ENCODE assay signal across 1 cellular context in the genomic region with DNA sequence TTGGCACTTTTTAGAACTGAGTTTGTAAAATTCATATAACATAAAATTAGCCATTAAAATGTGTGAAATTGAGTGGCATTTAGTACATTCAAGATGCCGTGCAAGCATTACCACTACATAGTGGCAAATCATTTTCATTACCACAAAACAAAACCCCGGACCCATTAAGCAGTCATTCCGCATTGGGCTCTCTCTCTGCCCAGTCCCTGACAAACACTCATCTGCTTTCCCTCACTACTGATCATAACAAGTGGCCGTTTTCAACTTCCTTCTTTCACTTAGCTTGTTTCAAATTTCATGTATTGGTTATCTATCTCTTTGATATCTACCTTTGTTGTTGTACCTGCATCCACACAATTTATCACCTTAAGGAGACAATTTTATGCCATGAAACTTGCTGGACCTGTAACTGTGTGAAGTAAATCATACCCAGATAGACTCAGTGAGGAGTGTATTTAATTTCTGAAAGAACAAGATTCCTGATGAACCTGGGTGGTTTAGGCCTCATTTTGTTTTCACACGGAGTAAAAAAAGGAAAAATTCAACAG.
TF ChIP-seq lines count a peak whose summit lies in the region.

No MANE protein-coding gene starts in this region.

TF ChIP-seq in SK-N-SH, 30 proteins besides CTCF, POLR2A, EP300 and RAD21 (continued from another document):
- TF ChIP-seq TCF12 (IDR thresholded peaks at IDR 0.05) (no peak), SMC3 (IDR thresholded peaks at IDR 0.05; ENCODE audit: low read depth, low read length) (no peak), SIN3A (IDR thresholded peaks at IDR 0.05; ENCODE audit: borderline replicate concordance, low read depth, low read length) (no peak), RFX5 (IDR thresholded peaks at IDR 0.05; ENCODE audit: low read length) (no peak), NFIC (IDR thresholded peaks at IDR 0.05; ENCODE audit: borderline replicate concordance) (no peak), IRF3 (IDR thresholded peaks at IDR 0.05; ENCODE audit: low read depth, low read length) (no peak), GABPA (IDR thresholded peaks at IDR 0.05; ENCODE audit: low read depth) (no peak), MEF2A (IDR thresholded peaks at IDR 0.05; ENCODE audit: borderline replicate concordance, low read depth) (no peak), TEAD4 (IDR thresholded peaks at IDR 0.05; ENCODE audit: borderline replicate concordance, insufficient read depth) (no peak), MXI1 (IDR thresholded peaks at IDR 0.05; ENCODE audit: low read depth, low read length) (no peak)
TF ChIP-seq in SK-N-SH: peak in this region for 0.
